1 cellular context compared by ENCODE assay signal in genomic region chr9:136885950-136886578, GRCh38.
TF ChIP-seq lines count a peak whose summit lies in the region.

Gene TRAF2 (plus strand): TSS chr9:136886516. CDS start chr9:136898741, 12,225 bp downstream.

TF ChIP-seq in HepG2, 621 proteins besides CTCF, POLR2A, EP300 and RAD21 (continued from another document and continues in another):
- no peak for TF ChIP-seq AGO1 (IDR thresholded peaks at IDR 0.05; ENCODE audit: low read depth, low read length, poor library complexity, severe bottlenecking)
- TF ChIP-seq, protein P1, sequence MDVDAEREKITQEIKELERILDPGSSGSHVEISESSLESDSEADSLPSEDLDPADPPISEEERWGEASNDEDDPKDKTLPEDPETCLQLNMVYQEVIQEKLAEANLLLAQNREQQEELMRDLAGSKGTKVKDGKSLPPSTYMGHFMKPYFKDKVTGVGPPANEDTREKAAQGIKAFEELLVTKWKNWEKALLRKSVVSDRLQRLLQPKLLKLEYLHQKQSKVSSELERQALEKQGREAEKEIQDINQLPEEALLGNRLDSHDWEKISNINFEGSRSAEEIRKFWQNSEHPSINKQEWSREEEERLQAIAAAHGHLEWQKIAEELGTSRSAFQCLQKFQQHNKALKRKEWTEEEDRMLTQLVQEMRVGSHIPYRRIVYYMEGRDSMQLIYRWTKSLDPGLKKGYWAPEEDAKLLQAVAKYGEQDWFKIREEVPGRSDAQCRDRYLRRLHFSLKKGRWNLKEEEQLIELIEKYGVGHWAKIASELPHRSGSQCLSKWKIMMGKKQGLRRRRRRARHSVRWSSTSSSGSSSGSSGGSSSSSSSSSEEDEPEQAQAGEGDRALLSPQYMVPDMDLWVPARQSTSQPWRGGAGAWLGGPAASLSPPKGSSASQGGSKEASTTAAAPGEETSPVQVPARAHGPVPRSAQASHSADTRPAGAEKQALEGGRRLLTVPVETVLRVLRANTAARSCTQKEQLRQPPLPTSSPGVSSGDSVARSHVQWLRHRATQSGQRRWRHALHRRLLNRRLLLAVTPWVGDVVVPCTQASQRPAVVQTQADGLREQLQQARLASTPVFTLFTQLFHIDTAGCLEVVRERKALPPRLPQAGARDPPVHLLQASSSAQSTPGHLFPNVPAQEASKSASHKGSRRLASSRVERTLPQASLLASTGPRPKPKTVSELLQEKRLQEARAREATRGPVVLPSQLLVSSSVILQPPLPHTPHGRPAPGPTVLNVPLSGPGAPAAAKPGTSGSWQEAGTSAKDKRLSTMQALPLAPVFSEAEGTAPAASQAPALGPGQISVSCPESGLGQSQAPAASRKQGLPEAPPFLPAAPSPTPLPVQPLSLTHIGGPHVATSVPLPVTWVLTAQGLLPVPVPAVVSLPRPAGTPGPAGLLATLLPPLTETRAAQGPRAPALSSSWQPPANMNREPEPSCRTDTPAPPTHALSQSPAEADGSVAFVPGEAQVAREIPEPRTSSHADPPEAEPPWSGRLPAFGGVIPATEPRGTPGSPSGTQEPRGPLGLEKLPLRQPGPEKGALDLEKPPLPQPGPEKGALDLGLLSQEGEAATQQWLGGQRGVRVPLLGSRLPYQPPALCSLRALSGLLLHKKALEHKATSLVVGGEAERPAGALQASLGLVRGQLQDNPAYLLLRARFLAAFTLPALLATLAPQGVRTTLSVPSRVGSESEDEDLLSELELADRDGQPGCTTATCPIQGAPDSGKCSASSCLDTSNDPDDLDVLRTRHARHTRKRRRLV (CRISPR knock-in tag; IDR thresholded peaks at IDR 0.05): no peak
- TF ChIP-seq PCBP1 (IDR thresholded peaks at IDR 0.05; ENCODE audit: borderline replicate concordance, low read depth, low read length): no peak
- no peak for TF ChIP-seq MAFG (CRISPR knock-in tag; IDR thresholded peaks at IDR 0.05)
- TF ChIP-seq NFATC3 (CRISPR knock-in tag; IDR thresholded peaks at IDR 0.05): no peak
- TF ChIP-seq, protein P2, sequence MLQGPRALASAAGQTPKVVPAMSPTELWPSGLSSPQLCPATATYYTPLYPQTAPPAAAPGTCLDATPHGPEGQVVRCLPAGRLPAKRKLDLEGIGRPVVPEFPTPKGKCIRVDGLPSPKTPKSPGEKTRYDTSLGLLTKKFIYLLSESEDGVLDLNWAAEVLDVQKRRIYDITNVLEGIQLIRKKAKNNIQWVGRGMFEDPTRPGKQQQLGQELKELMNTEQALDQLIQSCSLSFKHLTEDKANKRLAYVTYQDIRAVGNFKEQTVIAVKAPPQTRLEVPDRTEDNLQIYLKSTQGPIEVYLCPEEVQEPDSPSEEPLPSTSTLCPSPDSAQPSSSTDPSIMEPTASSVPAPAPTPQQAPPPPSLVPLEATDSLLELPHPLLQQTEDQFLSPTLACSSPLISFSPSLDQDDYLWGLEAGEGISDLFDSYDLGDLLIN (CRISPR knock-in tag; IDR thresholded peaks at IDR 0.05; ENCODE audit: borderline replicate concordance): peak; percentile 86; the same call in 1 of the 2 replicates
- TF ChIP-seq BRCA1 (CRISPR knock-in tag; IDR thresholded peaks at IDR 0.05): 0 out of 2 replicates have a peak, but pooled peaks have one; percentile 42
- TF ChIP-seq, protein P3, sequence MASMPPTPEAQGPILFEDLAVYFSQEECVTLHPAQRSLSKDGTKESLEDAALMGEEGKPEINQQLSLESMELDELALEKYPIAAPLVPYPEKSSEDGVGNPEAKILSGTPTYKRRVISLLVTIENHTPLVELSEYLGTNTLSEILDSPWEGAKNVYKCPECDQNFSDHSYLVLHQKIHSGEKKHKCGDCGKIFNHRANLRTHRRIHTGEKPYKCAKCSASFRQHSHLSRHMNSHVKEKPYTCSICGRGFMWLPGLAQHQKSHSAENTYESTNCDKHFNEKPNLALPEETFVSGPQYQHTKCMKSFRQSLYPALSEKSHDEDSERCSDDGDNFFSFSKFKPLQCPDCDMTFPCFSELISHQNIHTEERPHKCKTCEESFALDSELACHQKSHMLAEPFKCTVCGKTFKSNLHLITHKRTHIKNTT (CRISPR knock-in tag; IDR thresholded peaks at IDR 0.05): no peak
- no peak for TF ChIP-seq JARID2 (CRISPR knock-in tag; IDR thresholded peaks at IDR 0.05; ENCODE audit: insufficient replicate concordance)
- TF ChIP-seq BHLHE40 (IDR thresholded peaks at IDR 0.05; ENCODE audit: low read length): 0 out of 2 replicates have a peak, but pooled peaks have one; percentile 9
- TF ChIP-seq ZNF761 (CRISPR knock-in tag; conservative IDR thresholded peaks at IDR 0.05): no peak; the same call in 1 of the 2 replicates
- no peak for TF ChIP-seq REXO4 (CRISPR knock-in tag; IDR thresholded peaks at IDR 0.05; ENCODE audit: borderline replicate concordance)
- no peak for TF ChIP-seq RFXANK (CRISPR knock-in tag; IDR thresholded peaks at IDR 0.05)
- TF ChIP-seq CBFB (CRISPR knock-in tag; IDR thresholded peaks at IDR 0.05): peak; percentile 64; the same call in 1 of the 2 replicates
- no peak; the same call in 1 of the 2 replicates for TF ChIP-seq FOXJ3 (CRISPR knock-in tag; IDR thresholded peaks at IDR 0.05; ENCODE audit: borderline replicate concordance)
- TF ChIP-seq ZIK1 (CRISPR knock-in tag; IDR thresholded peaks at IDR 0.05; ENCODE audit: borderline replicate concordance, low read depth): peak; percentile 36; the same call in 1 of the 2 replicates
- TF ChIP-seq SIN3B (IDR thresholded peaks at IDR 0.05; ENCODE audit: low read length): 0 out of 2 replicates have a peak, but pooled peaks have one; percentile 21
- TF ChIP-seq ZFP41 (CRISPR knock-in tag; IDR thresholded peaks at IDR 0.05; ENCODE audit: borderline replicate concordance): no peak
- TF ChIP-seq NR0B2 (CRISPR knock-in tag; IDR thresholded peaks at IDR 0.05): peak; percentile 64; the same call in 1 of the 2 replicates
- TF ChIP-seq ZNF788 (CRISPR knock-in tag; IDR thresholded peaks at IDR 0.05; ENCODE audit: borderline replicate concordance): 0 out of 2 replicates have a peak, but pooled peaks have one; percentile 14
- no peak for TF ChIP-seq CHCHD3 (CRISPR knock-in tag; IDR thresholded peaks at IDR 0.05)
- TF ChIP-seq ZNF713 (CRISPR knock-in tag; IDR thresholded peaks at IDR 0.05): no peak
- TF ChIP-seq NRL (CRISPR knock-in tag; IDR thresholded peaks at IDR 0.05; ENCODE audit: borderline replicate concordance): no peak
- TF ChIP-seq SOX5 (CRISPR knock-in tag; IDR thresholded peaks at IDR 0.05; ENCODE audit: borderline replicate concordance): peak; percentile 17; the same call in 1 of the 2 replicates
- 0 out of 2 replicates have a peak, but pooled peaks have one; percentile 52 for TF ChIP-seq ARNT2 (CRISPR knock-in tag; IDR thresholded peaks at IDR 0.05; ENCODE audit: low read depth)
- TF ChIP-seq SALL2 (CRISPR knock-in tag; IDR thresholded peaks at IDR 0.05): peak; percentile 84; the same call in 1 of the 2 replicates
- TF ChIP-seq ZNF253 (CRISPR knock-in tag; IDR thresholded peaks at IDR 0.05; ENCODE audit: borderline replicate concordance): 0 out of 2 replicates have a peak, but pooled peaks have one; percentile 45
- TF ChIP-seq SRSF4 (IDR thresholded peaks at IDR 0.05; ENCODE audit: low read depth, low read length, poor library complexity, severe bottlenecking): no peak
- 0 out of 2 replicates have a peak, but pooled peaks have one; percentile 43 for TF ChIP-seq ZNF44 (CRISPR knock-in tag; IDR thresholded peaks at IDR 0.05)
- TF ChIP-seq ZNF484 (CRISPR knock-in tag; IDR thresholded peaks at IDR 0.05; ENCODE audit: borderline replicate concordance, low read depth): no peak
- TF ChIP-seq SETDB1 (CRISPR knock-in tag; IDR thresholded peaks at IDR 0.05; ENCODE audit: borderline replicate concordance): no peak
- TF ChIP-seq FOXK1 (CRISPR knock-in tag; IDR thresholded peaks at IDR 0.05; ENCODE audit: borderline replicate concordance, low read depth): no peak
- peak; percentile 88 for TF ChIP-seq HNRNPLL (IDR thresholded peaks at IDR 0.05; ENCODE audit: low read depth, low read length, poor library complexity, severe bottlenecking)
- TF ChIP-seq ZNF101 (CRISPR knock-in tag; IDR thresholded peaks at IDR 0.05; ENCODE audit: borderline replicate concordance, low read depth): no peak
- no peak for TF ChIP-seq ZNF280D (CRISPR knock-in tag; IDR thresholded peaks at IDR 0.05)
- TF ChIP-seq MXD1 (CRISPR knock-in tag; IDR thresholded peaks at IDR 0.05): peak; percentile 82
- peak; percentile 58 for TF ChIP-seq ELF1 (CRISPR knock-in tag; IDR thresholded peaks at IDR 0.05)
- TF ChIP-seq ZNF790 (CRISPR knock-in tag; IDR thresholded peaks at IDR 0.05; ENCODE audit: borderline replicate concordance): no peak; the same call in 1 of the 2 replicates
- TF ChIP-seq ZNF430 (CRISPR knock-in tag; IDR thresholded peaks at IDR 0.05): no peak
- peak; percentile 20; the same call in 1 of the 2 replicates for TF ChIP-seq RFXAP (CRISPR knock-in tag; IDR thresholded peaks at IDR 0.05; ENCODE audit: borderline replicate concordance)
- no peak for TF ChIP-seq MED8 (CRISPR knock-in tag; IDR thresholded peaks at IDR 0.05; ENCODE audit: insufficient replicate concordance)
- peak; percentile 82 for TF ChIP-seq DR1 (CRISPR knock-in tag; IDR thresholded peaks at IDR 0.05)
- TF ChIP-seq E2F1 (CRISPR knock-in tag; IDR thresholded peaks at IDR 0.05): peak; percentile 81
- TF ChIP-seq FOXK2 (IDR thresholded peaks at IDR 0.05): no peak
- TF ChIP-seq ZNF674 (CRISPR knock-in tag; IDR thresholded peaks at IDR 0.05; ENCODE audit: low read depth): no peak
- TF ChIP-seq, protein P4, sequence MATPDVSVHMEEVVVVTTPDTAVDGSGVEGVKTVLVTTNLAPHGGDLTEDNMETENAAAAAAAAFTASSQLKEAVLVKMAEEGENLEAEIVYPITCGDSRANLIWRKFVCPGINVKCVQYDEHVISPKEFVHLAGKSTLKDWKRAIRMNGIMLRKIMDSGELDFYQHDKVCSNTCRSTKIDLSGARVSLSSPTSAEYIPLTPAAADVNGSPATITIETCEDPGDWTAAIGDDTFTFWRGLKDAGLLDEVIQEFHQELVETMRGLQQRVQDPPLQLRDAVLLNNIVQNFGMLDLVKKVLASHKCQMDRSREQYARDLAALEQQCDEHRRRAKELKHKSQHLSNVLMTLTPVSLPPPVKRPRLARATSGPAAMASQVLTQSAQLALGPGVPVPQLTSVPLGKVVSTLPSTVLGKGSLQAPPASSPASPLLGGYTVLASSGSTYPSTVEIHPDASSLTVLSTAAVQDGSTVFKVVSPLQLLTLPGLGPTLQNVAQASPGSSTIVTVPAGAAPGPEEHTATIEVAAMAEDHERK (CRISPR knock-in tag; IDR thresholded peaks at IDR 0.05; ENCODE audit: low read depth): peak; percentile 70
- peak; percentile 73 for TF ChIP-seq KAT8 (CRISPR knock-in tag; IDR thresholded peaks at IDR 0.05)
- no peak for TF ChIP-seq NONO (IDR thresholded peaks at IDR 0.05)
- peak; percentile 3 for TF ChIP-seq NONO (CRISPR knock-in tag; conservative IDR thresholded peaks at IDR 0.05)
- TF ChIP-seq IRF1 (CRISPR knock-in tag; IDR thresholded peaks at IDR 0.05; ENCODE audit: low read depth): no peak
